8 cellular contexts compared by ENCODE assay signal in genomic region chr17:80147035-80147939, GRCh38. TPM values are rescaled to one million over a fixed set of nuclear protein-coding genes. Genes with fewer than 3 reads are reported as not detected.
DNase-seq lines count a peak whose midpoint lies in the region; ATAC-seq and TF ChIP-seq lines count a peak whose summit lies in the region.

EIF4A3 (minus strand) TSS chr17:80147128; CDS start chr17:80146961, 167 bp downstream.

- peaks cover 58% of the 10 kb centered on the region for H3K79me2 ChIP-seq in PC-9 (ENCODE audit: low read depth)

- H2AFZ ChIP-seq in PC-9, result peak within 1 kb of the TSS; percentile 87

- peaks cover 7% of the 10 kb centered on the region; the same call in 1 of the 2 replicates for H3F3A ChIP-seq in PC-9 (ENCODE audit: insufficient read depth, low read depth)

- H3K36me3 ChIP-seq in PC-9 (ENCODE audit: low read depth) (no peaks in the 10 kb centered on the region), mucosa of descending colon (ENCODE audit: low read depth) (peaks cover 9% of the 10 kb centered on the region)

- ATAC-seq in GM21576 (IDR thresholded peaks at IDR 0.05; ENCODE audit: unreplicated experiment) (peak; percentile 71), mucosa of descending colon (peak; percentile 97)

- TF ChIP-seq CTCF in PC-9 (conservative IDR thresholded peaks at IDR 0.05) (no peak), mucosa of descending colon (IDR thresholded peaks at IDR 0.05) (no peak)

- H3K4me1 ChIP-seq in PC-9 (replicated peaks; ENCODE audit: insufficient read depth) (peaks cover 30% of the 10 kb centered on the region), mucosa of descending colon (ENCODE audit: low read depth) (peaks cover 19% of the 10 kb centered on the region)

- H3K27ac ChIP-seq in PC-9 (peak within 1 kb of the TSS; percentile 55), epithelial cell of prostate (peak within 1 kb of the TSS; percentile 78)

- peaks cover 35% of the 10 kb centered on the region for H4K20me1 ChIP-seq in PC-9 (ENCODE audit: insufficient read depth)

- no peaks in the 10 kb centered on the region for H3K27me3 ChIP-seq in PC-9 (ENCODE audit: insufficient read depth, low read depth)

- peak within 1 kb of the TSS; percentile 87 for H3K4me3 ChIP-seq in Jurkat, Clone E6-1 (ENCODE audit: low read length)
- H3K4me3 ChIP-seq in PC-9 (peak within 1 kb of the TSS; percentile 88), mucosa of descending colon (peak within 1 kb of the TSS; percentile 90)

- intact Hi-C loops in PC-9 (cut with micrococcal nuclease; ENCODE audit: unreplicated experiment) (loop anchor here (1.0 to 5.0 kb wide), 3 partner anchors 45 to 105 kb away; partner anchors contain the start of gene GAA), mucosa of descending colon (cut with DNase I, micrococcal nuclease) (loop anchor here in 1 of 2 donors (10.0 kb wide), 1 partner anchor 62 kb away; no protein-coding TSS in a partner anchor)

- no peaks in the 10 kb centered on the region for H3K9me3 ChIP-seq in PC-9 (ENCODE audit: insufficient read depth, low read depth)
- no peaks in the 10 kb centered on the region for H3K9me3 ChIP-seq in mucosa of descending colon

- CTCF ChIA-PET in PC-9 (lab: Charles Lee), result no interaction called here

- H3K9me2 ChIP-seq in PC-9 (ENCODE audit: insufficient read depth), result no peaks in the 10 kb centered on the region

- DNase-seq in DMS114 treated with DMSO at 0.1 percent for 48 hours (lab: John Stamatoyannopoulos, UW; ENCODE audit: unreplicated experiment) (peak; percentile 92), PC-9 (peak; percentile 91 to 97), epithelial cell of prostate (ENCODE audit: low read depth, low spot score) (peak; percentile 99), mucosa of descending colon (peak; percentile 99)
- peak; percentile 99 for DNase-seq in Jurkat, Clone E6-1 (ENCODE audit: low read depth, low spot score)
- peak; percentile 94 for DNase-seq in activated T-cell treated with anti-CD3 and anti-CD28 coated beads, Interleukin-2, amount 50 U/mL, for 1 hour
- peak; percentile 94 for DNase-seq in stimulated activated CD8-positive, alpha-beta memory T cell treated with anti-CD3 and anti-CD28 coated beads, Interleukin-4, amount 100 ng/mL, for 24 hours (ENCODE audit: low read depth)

- H3K4me2 ChIP-seq in PC-9, result peak within 1 kb of the TSS; percentile 86

- BruUV-seq in PC-9 (replicated peaks; lab: Mats Ljungman, UMichigan), result TSS peak; percentile 55

- POLR2A ChIA-PET in PC-9 (lab: Charles Lee; ENCODE audit: unreplicated experiment), result interaction anchor here (0.6 kb wide), 1 partner anchor 37 kb away, joined by 7 read pairs; no protein-coding TSS in a partner anchor

RNA-seq across cellular contexts. Expression of gene EIF4A3, which starts in this region (rescaled TPM):
- polyA plus RNA-seq in Jurkat, Clone E6-1 (2012; ENCODE audit: insufficient read depth, insufficient read length), result 198 TPM
- total RNA-seq in PC-9 (2021) (114 and 125 TPM in 2 replicates), mucosa of descending colon (10 to 100 TPM; 59.2 to 80.2 (median 61.8) TPM)

Comparison
In these comparisons a context has a peak if more than half of its experiments do, and no peak if none do; other contexts are left out.
1. Peak in every context shown above with its lines: DNase-seq, ATAC-seq, H3K4me3 ChIP-seq and H3K27ac ChIP-seq.